22 cellular contexts compared by ENCODE assay signal in genomic region chr19:28619842-28620429, GRCh38.
DNase-seq lines count a peak whose midpoint lies in the region; ATAC-seq and TF ChIP-seq lines count a peak whose summit lies in the region.
"Had no signal": no experiment of that assay in that cellular context is flagged by ENCODE, and none has a peak within 500 bp of the region (broad histone marks: within the 10 kb centered on the region; RNA-seq: fewer than 3 reads in every experiment).

No MANE protein-coding gene starts in this region.

- POLR2A ChIA-PET in OCI-LY7 (lab: Charles Lee), result interaction anchor here (1.3 to 1.5 kb wide), 3 partner anchors 9 to 20 kb away, joined by 3 to 4 read pairs (median 4); no protein-coding TSS in a partner anchor

- CTCF ChIA-PET in OCI-LY7 (lab: Charles Lee; ENCODE audit: unreplicated experiment), result no interaction called here

- H3K27ac ChIP-seq in right atrium auricular region, result no peak overlapping the region
- no peak overlapping the region for H3K27ac ChIP-seq in OCI-LY7 (ENCODE audit: low read depth, low read length, poor library complexity, severe bottlenecking)
- H3K27ac ChIP-seq: SJSA1 had no signal

- ATAC-seq in left ventricle myocardium superior (no peak), GM21717 (IDR thresholded peaks at IDR 0.05; ENCODE audit: unreplicated experiment) (no peak)
- ATAC-seq: GM12878 had no signal

- H3K4me1 ChIP-seq in right atrium auricular region (no peaks in the 10 kb centered on the region), OCI-LY7 (ENCODE audit: insufficient read depth, low read length, poor library complexity, severe bottlenecking) (peaks cover 28% of the 10 kb centered on the region)
- H3K4me1 ChIP-seq: SJSA1 had no signal

- H3K36me3 ChIP-seq in right atrium auricular region, result no peaks in the 10 kb centered on the region
- peaks cover 5% of the 10 kb centered on the region; the same call in 1 of the 2 replicates for H3K36me3 ChIP-seq in OCI-LY7 (ENCODE audit: insufficient read depth, low read length)
- H3K36me3 ChIP-seq: SJSA1 had no signal

- no peaks in the 10 kb centered on the region for H3K27me3 ChIP-seq in right atrium auricular region
- H3K27me3 ChIP-seq: SJSA1 had no signal

- H3K4me2 ChIP-seq in OCI-LY7 (ENCODE audit: low read length), result peak overlapping the region; percentile 35

- no peaks in the 10 kb centered on the region for H3K9me2 ChIP-seq in OCI-LY7 (ENCODE audit: insufficient read depth, low read length)

- DNase-seq in right atrium auricular region (ENCODE audit: low spot score) (peak; percentile 42), left ventricle myocardium superior (no peak), OCI-LY7 (ENCODE audit: low spot score) (peak; percentile 70), myocyte (ENCODE audit: low read depth) (peak; percentile 5), GM03348 (ENCODE audit: low spot score) (no peak), ecto neural progenitor cell (ENCODE audit: low spot score) (no peak)
- DNase-seq: C1 segment of cervical spinal cord; CD4-positive, alpha-beta memory T cell; COR-L47; DMS53; HCEC 1CT; KG1; MM.1S; NCI-H1048; NCI-H1417; NCI-H1694; NCI-H2029 treated with DMSO at 0.1 percent for 48 hours; NCI-H2227 treated with DMSO at 0.1 percent for 48 hours; NCI-H69 had no signal

- H3K4me3 ChIP-seq in right atrium auricular region, result no peak overlapping the region
- H3K4me3 ChIP-seq in OCI-LY7 (ENCODE audit: low read depth, low read length, poor library complexity, severe bottlenecking), result no peak overlapping the region
- H3K4me3 ChIP-seq: GM12878, SJSA1 had no signal

- H3K9me3 ChIP-seq in right atrium auricular region (peaks cover 0 to 7% of the 10 kb centered on the region in 2 donors), OCI-LY7 (ENCODE audit: low read length) (peaks cover 8% of the 10 kb centered on the region; the same call in 1 of the 2 replicates)

- peak overlapping the region; percentile 32; the same call in 1 of the 2 replicates for H2AFZ ChIP-seq in OCI-LY7 (ENCODE audit: low read length)

- H3K79me2 ChIP-seq in OCI-LY7 (ENCODE audit: insufficient read depth, low read depth, low read length), result no peaks in the 10 kb centered on the region

- TF ChIP-seq CTCF in right atrium auricular region (IDR thresholded peaks at IDR 0.05) (no peak), OCI-LY7 (conservative IDR thresholded peaks at IDR 0.05; ENCODE audit: low read length) (no peak)

- no peaks in the 10 kb centered on the region for H4K20me1 ChIP-seq in OCI-LY7 (ENCODE audit: insufficient read depth, low read length)

- intact Hi-C loops in left ventricle myocardium superior (cut with micrococcal nuclease) (no loop called here), OCI-LY7 (cut with micrococcal nuclease; ENCODE audit: unreplicated experiment) (no loop called here)

- no TSS peak for BruUV-seq in OCI-LY7 (replicated peaks; lab: Mats Ljungman, UMichigan)

Comparison
In these comparisons a context has a peak if more than half of its experiments do, and no peak if none do; other contexts are left out.
1. DNase-seq: peak in right atrium auricular region (single experiment), OCI-LY7 (single experiment) and myocyte (single experiment); none in left ventricle myocardium superior (single experiment), GM03348 (single experiment) and ecto neural progenitor cell (single experiment).